Comparison of ENCODE assay signal across 8 cellular contexts in genomic region chr6:293185-294174, GRCh38. TPM values are rescaled to one million over a fixed set of nuclear protein-coding genes. Genes with fewer than 3 reads are reported as not detected.
DNase-seq lines count a peak whose midpoint lies in the region; ATAC-seq and TF ChIP-seq lines count a peak whose summit lies in the region.

No MANE protein-coding gene starts in this region.

- H3K9me2 ChIP-seq in SU-DHL-6 (replicated peaks; ENCODE audit: insufficient read depth, low read length) = no peaks in the 10 kb centered on the region

- intact Hi-C loops in colonic mucosa (cut with DNase I) (no loop called here), mucosa of descending colon (cut with DNase I, micrococcal nuclease) (no loop called here)

- no peak for ATAC-seq in mucosa of descending colon
- no peak for ATAC-seq in HG03280 (IDR thresholded peaks at IDR 0.05; ENCODE audit: unreplicated experiment)
- no peak for ATAC-seq in HG03469 (IDR thresholded peaks at IDR 0.05; ENCODE audit: unreplicated experiment)

- DNase-seq in colonic mucosa (peak; percentile 48), mucosa of descending colon (peak; percentile 56 to 68 (median 67)), NCI-H1417 (lab: John Stamatoyannopoulos, UW) (no peak)

- no peaks in the 10 kb centered on the region for H3K79me2 ChIP-seq in SU-DHL-6 (ENCODE audit: insufficient read depth, low read length)

- peak overlapping the region; percentile 73 for H2AFZ ChIP-seq in SU-DHL-6 (ENCODE audit: low read depth, low read length, severe bottlenecking)

- no peak for TF ChIP-seq CTCF in SU-DHL-6 (IDR thresholded peaks at IDR 0.05; ENCODE audit: insufficient read depth, low read length, poor library complexity, severe bottlenecking)
- TF ChIP-seq CTCF in colonic mucosa (IDR thresholded peaks at IDR 0.05) = no peak
- no peak for TF ChIP-seq CTCF in mucosa of descending colon (IDR thresholded peaks at IDR 0.05)

- H3F3A ChIP-seq in SU-DHL-6 (ENCODE audit: insufficient read depth) = peaks cover 20% of the 10 kb centered on the region

- H3K9me3 ChIP-seq in ES-I3 (ENCODE audit: control insufficient read depth, insufficient read depth, low read length) (no peaks in the 10 kb centered on the region), SU-DHL-6 (ENCODE audit: insufficient read depth, low read length) (no peaks in the 10 kb centered on the region), colonic mucosa (no peaks in the 10 kb centered on the region), mucosa of descending colon (no peaks in the 10 kb centered on the region), stomach smooth muscle (ENCODE audit: control insufficient read depth in 2 of 2, low read length in 2 of 2) (no peaks in the 10 kb centered on the region)

- peak overlapping the region; percentile 85 for H3K4me2 ChIP-seq in SU-DHL-6 (ENCODE audit: low read depth, low read length, poor library complexity, severe bottlenecking)

- H3K27me3 ChIP-seq in SU-DHL-6 (ENCODE audit: low read length) = no peaks in the 10 kb centered on the region
- no peaks in the 10 kb centered on the region for H3K27me3 ChIP-seq in colonic mucosa
- no peaks in the 10 kb centered on the region for H3K27me3 ChIP-seq in stomach smooth muscle (ENCODE audit: control insufficient read depth in 1 of 2, insufficient read depth in 2 of 2, low read length in 2 of 2)

- no peaks in the 10 kb centered on the region for H3K36me3 ChIP-seq in ES-I3 (ENCODE audit: insufficient read depth, low read length)
- H3K36me3 ChIP-seq in SU-DHL-6 (ENCODE audit: low read length) = no peaks in the 10 kb centered on the region
- no peaks in the 10 kb centered on the region for H3K36me3 ChIP-seq in colonic mucosa
- no peaks in the 10 kb centered on the region for H3K36me3 ChIP-seq in mucosa of descending colon (ENCODE audit: low read depth)
- no peaks in the 10 kb centered on the region for H3K36me3 ChIP-seq in stomach smooth muscle (ENCODE audit: control insufficient read depth in 2 of 2, insufficient read depth in 2 of 2, low read length in 2 of 2)

- H3K4me1 ChIP-seq in ES-I3 (ENCODE audit: insufficient read depth, low read length) (peaks cover 3% of the 10 kb centered on the region; the same call in 1 of the 2 replicates), colonic mucosa (peaks cover 5% of the 10 kb centered on the region), mucosa of descending colon (ENCODE audit: low read depth) (peaks cover 7% of the 10 kb centered on the region), stomach smooth muscle (ENCODE audit: control insufficient read depth, insufficient read depth, low read length) (peaks cover 10% of the 10 kb centered on the region)

- H4K20me1 ChIP-seq in SU-DHL-6 (ENCODE audit: low read depth, low read length) = no peaks in the 10 kb centered on the region; the same call in 1 of the 2 replicates

- H3K9ac ChIP-seq in ES-I3 (ENCODE audit: low read depth, low read length) (peak overlapping the region; percentile 85), SU-DHL-6 (ENCODE audit: low read length) (peak overlapping the region; percentile 63), colonic mucosa (ENCODE audit: low read depth in 2 of 2, low read length in 2 of 2) (peak overlapping the region; percentile 70 to 88), stomach smooth muscle (ENCODE audit: low read length in 2 of 2) (peak overlapping the region; percentile 79 to 96)

- peak overlapping the region; percentile 75 for H3K27ac ChIP-seq in SU-DHL-6 (ENCODE audit: low read depth, low read length)
- H3K27ac ChIP-seq in colonic mucosa = peak overlapping the region; percentile 96
- H3K27ac ChIP-seq in stomach smooth muscle (ENCODE audit: low read length) = peak overlapping the region; percentile 95

- H3K4me3 ChIP-seq in SU-DHL-6 (ENCODE audit: insufficient read depth, low read length, poor library complexity, severe bottlenecking) = peak overlapping the region; percentile 67
- peak overlapping the region; percentile 58 for H3K4me3 ChIP-seq in colonic mucosa
- peak overlapping the region; percentile 37 for H3K4me3 ChIP-seq in mucosa of descending colon
- peak overlapping the region; percentile 84 to 88 for H3K4me3 ChIP-seq in stomach smooth muscle (ENCODE audit: low read length in 2 of 2)

RNA-seq across cellular contexts. Expression of gene DUSP22, which starts 1.2 kb away (rescaled TPM):
- total RNA-seq in colonic mucosa (10 to 100 TPM; 20.5 to 24.5 TPM), mucosa of descending colon (10 to 100 TPM; 27.5 to 80.6 (median 29.1) TPM)

Comparison
In these comparisons a context has a peak if more than half of its experiments do, and no peak if none do; other contexts are left out.
1. DNase-seq: peak in colonic mucosa (single experiment) and mucosa of descending colon (3 of 3); none in NCI-H1417 (0 of 3).
2. Peak in every context shown above with its lines, with median percentiles within 50 percentile points of each other: H3K9ac ChIP-seq, H3K27ac ChIP-seq and H3K4me3 ChIP-seq.